10 cellular contexts compared by ENCODE assay signal in genomic region chr10:23065549-23065948, GRCh38. TPM values are rescaled to one million over a fixed set of nuclear protein-coding genes. Genes with fewer than 3 reads are reported as not detected.
DNase-seq lines count a peak whose midpoint lies in the region; ATAC-seq, FAIRE-seq and TF ChIP-seq lines count a peak whose summit lies in the region.
"Had no signal": no experiment of that assay in that cellular context is flagged by ENCODE, and none has a peak within 500 bp of the region (broad histone marks: within the 10 kb centered on the region; RNA-seq: fewer than 3 reads in every experiment).

No MANE protein-coding gene starts in this region.

- intact Hi-C loops in K562 (cut with micrococcal nuclease) (loop anchor here (5.0 kb wide), 2 partner anchors 203 to 1073 kb away; no protein-coding TSS in a partner anchor), sciatic nerve (cut with DNase I) (no loop called here)

- H3K36me3 Mint-ChIP-seq in GM23338 (ENCODE audit: low read depth): no peaks in the 10 kb centered on the region

- no TSS peak for BruUV-seq in K562 (replicated peaks; lab: Mats Ljungman, UMichigan)

- H3K4me2 ChIP-seq in GM23338: no peak overlapping the region
- peak overlapping the region; percentile 5; the same call in 1 of the 2 replicates for H3K4me2 ChIP-seq in K562 (ENCODE audit: insufficient read depth, low read length)

- CTCF ChIA-PET in K562 (lab: Yijun Ruan, JAX; ENCODE audit: low intra/inter-chr PET ratio): no interaction called here

- H3K9me3 ChIP-seq in K562 (replicated peaks; ENCODE audit: control insufficient read depth, insufficient read depth, low read depth, low read length): no peaks in the 10 kb centered on the region

- ATAC-seq in GM23338 (no peak), K562 (no peak), sciatic nerve (peak; percentile 89), GM18873 (IDR thresholded peaks at IDR 0.05; ENCODE audit: low FRiP score, unreplicated experiment) (no peak)

- TF ChIP-seq CTCF in GM23338 (conservative IDR thresholded peaks at IDR 0.05; ENCODE audit: low read depth in 2 of 2) (no peak), K562 (IDR thresholded peaks at IDR 0.05 in 2 of 3, conservative IDR thresholded peaks at IDR 0.05 in 1 of 3; ENCODE audit: insufficient read depth in 2 of 3, low read depth in 1 of 3, low read length in 3 of 3) (no peak)

- H3K4me1 Mint-ChIP-seq in GM23338: peaks cover 24% of the 10 kb centered on the region

- H4K20me1 ChIP-seq in GM23338 (replicated peaks; ENCODE audit: insufficient read depth): no peaks in the 10 kb centered on the region
- H4K20me1 ChIP-seq in K562 (replicated peaks; ENCODE audit: control insufficient read depth, insufficient read depth, low read length): no peaks in the 10 kb centered on the region

- H3K27ac Mint-ChIP-seq in GM23338: no peak overlapping the region

- H3K36me3 ChIP-seq in GM23338 (ENCODE audit: insufficient read depth) (no peaks in the 10 kb centered on the region), K562 (ENCODE audit: control insufficient read depth, insufficient read depth, low read length) (no peaks in the 10 kb centered on the region)

- H3K9me3 Mint-ChIP-seq in GM23338: no peaks in the 10 kb centered on the region

- H2AFZ ChIP-seq in GM23338: peak overlapping the region; percentile 47; the same call in 1 of the 2 replicates
- peak overlapping the region; percentile 66 for H2AFZ ChIP-seq in K562 (ENCODE audit: low read depth, low read length)

- in situ Hi-C loops in K562 (cut with MboI): loop anchor here (10.0 kb wide), 2 partner anchors 491 to 1061 kb away; partner anchors contain the start of gene DNAJC1

- H3K9me1 ChIP-seq in K562 (ENCODE audit: control insufficient read depth, insufficient read depth, low read length): no peaks in the 10 kb centered on the region

- no peak overlapping the region for H3K4me3 Mint-ChIP-seq in GM23338

- no peak overlapping the region for H3K4me3 ChIP-seq in GM23338
- H3K4me3 ChIP-seq in K562: no peak overlapping the region
- H3K4me3 ChIP-seq: skin epidermis had no signal

- H3K4me1 ChIP-seq in GM23338 (ENCODE audit: insufficient read depth): peaks cover 29% of the 10 kb centered on the region
- peaks cover 20 to 34% of the 10 kb centered on the region in 2 experiments for H3K4me1 ChIP-seq in K562 (replicated peaks in 1 of 2; ENCODE audit: control insufficient read depth in 2 of 2, insufficient read depth in 2 of 2, low read length in 2 of 2)

- H3K9ac ChIP-seq in K562 (ENCODE audit: insufficient read depth in 1 of 2, low read depth in 2 of 2, low read length in 2 of 2): no peak overlapping the region; a peak in 1 of 4 replicates

- no peak for TF ChIP-seq EP300 in K562 (IDR thresholded peaks at IDR 0.05; ENCODE audit: low read length)

- POLR2A ChIA-PET in K562 (lab: Yijun Ruan, JAX): interaction anchor here (1.0 to 1.9 kb wide), 3 partner anchors 9 to 353 kb away, joined by 4 to 5 read pairs (median 5); no protein-coding TSS in a partner anchor

- no peak for TF ChIP-seq RAD21 in K562 (CRISPR knock-in tag; conservative IDR thresholded peaks at IDR 0.05 in 1 of 2, IDR thresholded peaks at IDR 0.05 in 1 of 2)

- 33% methylated on average over 5 of the region's 5 CpGs for WGBS in K562 (ENCODE audit: insufficient coverage, low coverage, missing lambda C conversion rate)

- H3K27me3 ChIP-seq in GM23338 (ENCODE audit: insufficient read depth) (no peaks in the 10 kb centered on the region), K562 (ENCODE audit: control insufficient read depth in 2 of 2, insufficient read depth in 2 of 2, low read length in 2 of 2) (no peaks in the 10 kb centered on the region)

- no peak overlapping the region for H3K27ac ChIP-seq in GM23338 (ENCODE audit: low read depth)
- no peak overlapping the region for H3K27ac ChIP-seq in K562 (ENCODE audit: extremely low read depth, low read depth, low read length)

- peaks cover 6% of the 10 kb centered on the region for H3F3A ChIP-seq in GM23338 (replicated peaks; ENCODE audit: low read depth)

- no peak for TF ChIP-seq POLR2A in K562 (conservative IDR thresholded peaks at IDR 0.05)
- TF ChIP-seq POLR2A in erythroblast (IDR thresholded peaks at IDR 0.05; ENCODE audit: low read length): no peak

- peaks cover 5% of the 10 kb centered on the region for H3K27me3 Mint-ChIP-seq in GM23338 (ENCODE audit: insufficient read depth, low read depth, poor library complexity)

- no peaks in the 10 kb centered on the region for H3K9me2 ChIP-seq in GM23338 (ENCODE audit: insufficient read depth)

- FAIRE-seq in K562 (lab: Jason Lieb, UNC): no peak

- H3K79me2 ChIP-seq in GM23338 (replicated peaks; ENCODE audit: insufficient read depth) (no peaks in the 10 kb centered on the region), K562 (ENCODE audit: control insufficient read depth, insufficient read depth, low read length) (no peaks in the 10 kb centered on the region)

- DNase-seq in GM23338 (ENCODE audit: low spot score) (no peak), K562 (ENCODE audit: extremely low read depth in 1 of 4, low spot score in 3 of 4) (no peak), hepatic stellate cell (ENCODE audit: low spot score) (peak; percentile 58), sciatic nerve (ENCODE audit: low spot score) (peak; percentile 71), erythroblast (lab: John Stamatoyannopoulos, UW) (no peak), NCI-H187 (lab: John Stamatoyannopoulos, UW) (no peak)
- no peak for DNase-seq in stimulated activated CD4-positive, alpha-beta T cell treated with anti-CD3 and anti-CD28 coated beads, Interleukin-1b, Interleukin-23, amount 100 ng/mL, for 48 hours
- DNase-seq: NCI-H1417 treated with DMSO at 0.1 percent for 48 hours had no signal

TF ChIP-seq in GM23338, 12 proteins besides CTCF, POLR2A, EP300 and RAD21 (continues in another document):
- TF ChIP-seq EZH2phosphoT487 (IDR thresholded peaks at IDR 0.05; ENCODE audit: unreplicated experiment) (no peak), STAT1 (IDR thresholded peaks at IDR 0.05; ENCODE audit: unreplicated experiment) (no peak), JUNB (IDR thresholded peaks at IDR 0.05; ENCODE audit: unreplicated experiment) (no peak), ZNF331 (CRISPR knock-in tag; IDR thresholded peaks at IDR 0.05; ENCODE audit: low read depth) (no peak), ETS1 (IDR thresholded peaks at IDR 0.05) (no peak), NANOG (IDR thresholded peaks at IDR 0.05; ENCODE audit: borderline replicate concordance) (no peak), EZH2 (IDR thresholded peaks at IDR 0.05; ENCODE audit: low read depth, unreplicated experiment) (no peak)

TF ChIP-seq in K562, 482 proteins besides CTCF, POLR2A, EP300 and RAD21 (continues in another document):
- no peak for TF ChIP-seq ETV1 (tag; conservative IDR thresholded peaks at IDR 0.05; ENCODE audit: low read depth)
- no peak for TF ChIP-seq ZNF41 (CRISPR knock-in tag; conservative IDR thresholded peaks at IDR 0.05)
- no peak for TF ChIP-seq MXI1 (IDR thresholded peaks at IDR 0.05; ENCODE audit: low read depth, low read length)
- no peak for TF ChIP-seq ZNF511 (CRISPR knock-in tag; IDR thresholded peaks at IDR 0.05)
- TF ChIP-seq TOE1 (IDR thresholded peaks at IDR 0.05; ENCODE audit: borderline replicate concordance): no peak; the same call in 1 of the 2 replicates
- no peak for TF ChIP-seq TOE1 (CRISPR knock-in tag; IDR thresholded peaks at IDR 0.05; ENCODE audit: borderline replicate concordance, low read depth)
- no peak for TF ChIP-seq MTA1 (IDR thresholded peaks at IDR 0.05; ENCODE audit: borderline replicate concordance)

RNA-seq across cellular contexts. Expression of gene MSRB2, which starts 29.8 kb away (rescaled TPM):
- 9.4 and 9.5 TPM in 2 replicates for total RNA-seq in GM23338 (2014; rRNA removed; shearing (Covaris generic))
- polyA plus RNA-seq in GM23338 (2016; fragmentation: Nextera tagmentation; extraction: Ambion mirVana) (33.7 and 34.6 TPM in 2 replicates), K562 (2011; rRNA removed) (18.9 and 22.3 TPM in 2 replicates), K562 (2014; fragmentation: Illumina TruSeq; extraction: Trizol) (3.4 and 6.7 TPM in 2 replicates), K562 (2014; fragmentation: Nextera tagmentation; extraction: Ambion mirVana) (1 to 10 TPM; 1.5 to 2.0 TPM), K562 (2014; rRNA removed) (5.9 and 8.3 TPM in 2 replicates)
- 3.1 and 3.8 TPM in 2 replicates for total RNA-seq in K562 (2011; cell fraction: chromatin; rRNA removed; ENCODE audit: low replicate concordance)
- total RNA-seq in K562 (2011; cell fraction: nucleolus; rRNA removed): 1.4 and 3.0 TPM in 2 replicates
- 1.5 and 2.7 TPM in 2 replicates for total RNA-seq in K562 (2011; cell fraction: nucleoplasm; rRNA removed)
- total RNA-seq in K562 (2014; rRNA removed) (7.9 and 10.7 TPM in 2 replicates), K562 (2014; rRNA removed; fragmentation: Illumina TruSeq; extraction: Trizol) (3.6 and 5.5 TPM in 2 replicates), K562 (2015; rRNA removed; fragmentation: Illumina TruSeq; extraction: Trizol) (4.4 and 6.1 TPM in 2 replicates), K562 (2021) (9.5 and 10.0 TPM in 2 replicates), sciatic nerve (16.4 TPM)
- polyA plus RNA-seq in K562 (2011; cell fraction: cytosol; rRNA removed): 6.7 and 8.2 TPM in 2 replicates
- 7.8 and 10.8 TPM in 2 replicates for polyA plus RNA-seq in K562 (2011; cell fraction: nucleus; rRNA removed)
- 15.3 and 31.8 TPM in 2 replicates for polyA plus RNA-seq in K562 (2012)
- polyA minus RNA-seq in K562 (2011; rRNA and poly(A)+ RNA removed): 3.4 and 4.4 TPM in 2 replicates
- 1.5 and 2.2 TPM in 2 replicates for polyA minus RNA-seq in K562 (2011; cell fraction: cytosol; rRNA and poly(A)+ RNA removed)
- polyA minus RNA-seq in K562 (2011; cell fraction: nucleus; rRNA and poly(A)+ RNA removed): 1.1 and 1.2 TPM in 2 replicates

Comparison
In these comparisons a context has a peak if more than half of its experiments do, and no peak if none do; other contexts are left out.
1. DNase-seq: peak in hepatic stellate cell (single experiment) and sciatic nerve (single experiment); none in GM23338 (single experiment), K562 (0 of 4), erythroblast (0 of 2), NCI-H187 (0 of 2) and stimulated activated CD4-positive, alpha-beta T cell treated with anti-CD3 and anti-CD28 coated beads, Interleukin-1b, Interleukin-23, amount 100 ng/mL, for 48 hours (single experiment).